ENCODE assay signal across 1 cellular context in genomic region chr19:35633727-35634440, GRCh38.
TF ChIP-seq lines count a peak whose summit lies in the region.

No MANE protein-coding gene starts in this region.

TF ChIP-seq in K562, 482 proteins besides CTCF, POLR2A, EP300 and RAD21:
- TF ChIP-seq ELF1 (tag; IDR thresholded peaks at IDR 0.05) (no peak), SIX5 (IDR thresholded peaks at IDR 0.05; ENCODE audit: borderline replicate concordance in 1 of 2, insufficient read depth in 1 of 2, low read depth in 1 of 2, low read length in 2 of 2) (no peak), RBFOX2 (IDR thresholded peaks at IDR 0.05; ENCODE audit: low read depth, low read length) (peak; percentile 47; the same call in 1 of the 2 replicates), ZNF274 (IDR thresholded peaks at IDR 0.05; ENCODE audit: borderline replicate concordance, low read depth, low read length) (no peak), STAT5B (CRISPR knock-in tag; IDR thresholded peaks at IDR 0.05) (no peak), TFE3 (CRISPR knock-in tag; IDR thresholded peaks at IDR 0.05) (no peak), ETS1 (conservative IDR thresholded peaks at IDR 0.05; ENCODE audit: control insufficient read depth, low read depth, low read length) (no peak), ZNF407 (IDR thresholded peaks at IDR 0.05; ENCODE audit: low read depth) (no peak), KHSRP (IDR thresholded peaks at IDR 0.05) (no peak), ZNF232 (CRISPR knock-in tag; IDR thresholded peaks at IDR 0.05) (no peak), SMC3 (conservative IDR thresholded peaks at IDR 0.05; ENCODE audit: insufficient read depth, low read depth, low read length) (no peak), KDM2B (CRISPR knock-in tag; IDR thresholded peaks at IDR 0.05) (no peak), TEAD2 (tag; IDR thresholded peaks at IDR 0.05) (no peak), ZNF280A (IDR thresholded peaks at IDR 0.05; ENCODE audit: low read depth, partially characterized antibody) (no peak), POLR2G (IDR thresholded peaks at IDR 0.05; ENCODE audit: low read depth, low read length) (0 out of 2 replicates have a peak, but pooled peaks have one; percentile 40), ESRRA (IDR thresholded peaks at IDR 0.05; ENCODE audit: borderline replicate concordance, low read depth) (no peak)
TF ChIP-seq in K562: peak in this region for 2.
